In the genomic region with DNA sequence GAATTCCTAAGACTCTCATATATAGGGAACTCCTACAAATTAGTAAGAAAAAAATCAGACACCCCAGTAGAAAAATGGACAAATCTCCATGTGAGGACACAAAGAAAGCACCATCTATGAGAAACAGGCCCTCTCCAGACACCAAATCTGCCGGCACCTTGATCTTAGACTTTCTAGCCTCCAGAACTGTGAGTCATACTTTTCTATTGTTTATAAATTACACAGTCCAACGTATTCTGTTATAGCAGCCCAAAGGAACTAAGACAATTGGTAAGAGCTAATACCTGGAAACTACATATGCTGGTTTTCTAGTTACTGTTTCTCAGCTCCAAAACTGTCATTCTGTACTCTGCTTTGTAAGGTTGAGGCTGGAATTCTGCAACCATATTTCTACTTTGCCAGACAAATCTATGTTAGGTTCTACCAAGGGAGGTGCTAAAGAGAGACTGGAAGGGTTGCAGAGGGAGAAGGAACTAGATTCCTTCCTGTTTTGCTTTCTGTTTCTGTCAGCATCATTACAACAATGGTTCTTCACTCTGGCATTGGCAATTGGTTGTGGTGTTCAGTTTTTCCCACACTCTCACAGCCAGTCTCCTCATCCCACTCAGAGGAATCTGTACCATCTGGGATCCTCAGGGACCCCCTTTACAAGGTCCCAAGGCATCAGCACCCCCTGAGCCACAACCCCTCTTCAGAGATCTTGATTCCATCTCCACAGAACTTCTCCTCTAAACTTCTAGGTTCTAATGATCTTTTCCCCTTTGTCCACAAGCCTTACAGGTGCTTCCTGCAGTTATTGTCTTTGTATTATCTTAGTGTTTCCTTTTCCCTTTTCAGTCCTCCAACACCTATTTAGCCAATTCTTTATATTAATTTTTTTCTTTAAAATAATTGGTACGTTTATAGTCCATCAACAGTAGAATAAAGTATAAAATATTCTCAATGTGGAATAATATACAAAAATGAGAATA, we compare ENCODE assay signal across 11 cellular contexts. TPM values are rescaled to one million over a fixed set of nuclear protein-coding genes. Genes with fewer than 3 reads are reported as not detected.
DNase-seq lines count a peak whose midpoint lies in the region; ATAC-seq, FAIRE-seq and TF ChIP-seq lines count a peak whose summit lies in the region.
"Had no signal": no experiment of that assay in that cellular context is flagged by ENCODE, and none has a peak within 500 bp of the region (broad histone marks: within the 10 kb centered on the region; RNA-seq: fewer than 3 reads in every experiment).

No MANE protein-coding gene starts in this region.

- BruUV-seq in GM12878 (replicated peaks; lab: Mats Ljungman, UMichigan), result no TSS peak

- no peak overlapping the region for H3K4me3 ChIP-seq in GM12878
- no peak overlapping the region for H3K4me3 ChIP-seq in spleen
- H3K4me3 ChIP-seq: dorsolateral prefrontal cortex had no signal

- intact Hi-C loops in activated CD4-positive, alpha-beta T cell treated with anti-CD3 and anti-CD28 coated beads for 36 hours (cut with DNase I, micrococcal nuclease), result loop anchor here (5.0 to 10.0 kb wide), 3 partner anchors 38 to 825 kb away; a partner anchor contains a TSS
- intact Hi-C loops in GM12878 (cut with micrococcal nuclease; ENCODE audit: unreplicated experiment), result no loop called here
- intact Hi-C loops in spleen (cut with DNase I; ENCODE audit: low total_unique reads), result no loop called here

- ATAC-seq in activated CD4-positive, alpha-beta T cell treated with anti-CD3 and anti-CD28 coated beads for 36 hours, result peak; percentile 49
- ATAC-seq in HG03460 (IDR thresholded peaks at IDR 0.05; ENCODE audit: unreplicated experiment) (peak; percentile 72), GM12878 (peak; percentile 71)

- H3K27ac Mint-ChIP-seq in activated CD4-positive, alpha-beta T cell treated with anti-CD3 and anti-CD28 coated beads for 36 hours, result no peak overlapping the region

- no peak for DNase-seq in activated CD4-positive, alpha-beta T cell treated with anti-CD3 and anti-CD28 coated beads for 36 hours
- DNase-seq in activated CD4-positive, alpha-beta T cell treated with anti-CD3 and anti-CD28 coated beads, Interleukin-2, amount 50 U/mL, for 4 hours, result no peak
- DNase-seq in GM12878 (ENCODE audit: low read depth, low spot score) (peak; percentile 13), spleen (no peak), cerebellar nuclear complex (lab: John Stamatoyannopoulos, UW) (no peak), cerebellar cortex (ENCODE audit: low spot score) (no peak)
- no peak for DNase-seq in stimulated activated CD4-positive, alpha-beta T cell treated with anti-CD3 and anti-CD28 coated beads, Interleukin-2, amount 100 ng/mL, for 24 hours
- DNase-seq: dorsolateral prefrontal cortex, NCI-H2029 had no signal

- H3K27ac ChIP-seq in GM12878 (ENCODE audit: control insufficient read depth, insufficient read depth) (no peak overlapping the region), spleen (peak overlapping the region in 6 of 8 donors; percentile 11 to 56 (median 40))
- H3K27ac ChIP-seq: dorsolateral prefrontal cortex had no signal

- TF ChIP-seq POLR2A in GM12878 (IDR thresholded peaks at IDR 0.05; ENCODE audit: low read depth, low read length) (no peak), spleen (IDR thresholded peaks at IDR 0.05) (no peak)

- no peaks in the 10 kb centered on the region for H3K36me3 Mint-ChIP-seq in activated CD4-positive, alpha-beta T cell treated with anti-CD3 and anti-CD28 coated beads for 36 hours (ENCODE audit: low read depth)

- no peak overlapping the region for H3K4me3 Mint-ChIP-seq in activated CD4-positive, alpha-beta T cell treated with anti-CD3 and anti-CD28 coated beads for 36 hours

- RAD21 ChIA-PET in GM12878 (lab: Charles Lee; ENCODE audit: unreplicated experiment), result interaction anchor here (0.8 to 1.4 kb wide), 4 partner anchors 10 to 656 kb away, joined by 3 to 5 read pairs (median 4); no protein-coding TSS in a partner anchor

- no peak for TF ChIP-seq RAD21 in GM12878 (IDR thresholded peaks at IDR 0.05; ENCODE audit: insufficient read depth, low read depth, low read length)

- H3K27me3 ChIP-seq in GM12878 (replicated peaks in 1 of 2; ENCODE audit: control insufficient read depth in 2 of 2, insufficient read depth in 2 of 2, low read length in 1 of 2), result no peaks in the 10 kb centered on the region
- no peaks in the 10 kb centered on the region for H3K27me3 ChIP-seq in spleen (replicated peaks in 1 of 7)
- H3K27me3 ChIP-seq: dorsolateral prefrontal cortex had no signal

- H3K9ac ChIP-seq in GM12878 (ENCODE audit: control insufficient read depth, insufficient read depth, low read length), result no peak overlapping the region

- in situ Hi-C loops in GM12878 (cut with MboI), result loop anchor here (5.0 to 10.0 kb wide), 2 partner anchors 123 to 215 kb away; a partner anchor contains a TSS

- peak overlapping the region; percentile 90 for H2AFZ ChIP-seq in GM12878 (ENCODE audit: control insufficient read depth, low read depth, low read length)

- CTCF ChIA-PET in activated CD4-positive, alpha-beta T cell treated with anti-CD3 and anti-CD28 coated beads for 36 hours (lab: Charles Lee), result interaction anchor here (0.6 to 1.7 kb wide), 5 partner anchors 9 to 1524 kb away, joined by 3 to 6 read pairs (median 4); no protein-coding TSS in a partner anchor
- CTCF ChIA-PET in GM12878 (lab: Yijun Ruan, JAX), result interaction anchor here (0.8 to 2.2 kb wide), 5 partner anchors 10 to 414 kb away, joined by 4 to 10 read pairs (median 6); no protein-coding TSS in a partner anchor

- no peaks in the 10 kb centered on the region for H3K79me2 ChIP-seq in GM12878 (ENCODE audit: control insufficient read depth, insufficient read depth, low read length)

- no peaks in the 10 kb centered on the region for H3K27me3 Mint-ChIP-seq in activated CD4-positive, alpha-beta T cell treated with anti-CD3 and anti-CD28 coated beads for 36 hours

- TF ChIP-seq CTCF in GM12878 (IDR thresholded peaks at IDR 0.05 in 2 of 3, conservative IDR thresholded peaks at IDR 0.05 in 1 of 3; ENCODE audit: control insufficient read depth in 2 of 3, extremely low read depth in 1 of 3, insufficient read depth in 1 of 3, low read depth in 3 of 3, low read length in 3 of 3) (no peak), spleen (IDR thresholded peaks at IDR 0.05 in 8 of 11, conservative IDR thresholded peaks at IDR 0.05 in 3 of 11) (no peak)

- peak; percentile 62 for FAIRE-seq in GM12878 (lab: Jason Lieb, UNC)
- FAIRE-seq: A204.1 had no signal

- POLR2A ChIA-PET in activated CD4-positive, alpha-beta T cell treated with anti-CD3 and anti-CD28 coated beads for 36 hours (lab: Charles Lee), result no interaction called here
- POLR2A ChIA-PET in GM12878 (lab: Charles Lee), result interaction anchor here (0.6 kb wide), 1 partner anchor 505 kb away, joined by 3 read pairs; no protein-coding TSS in a partner anchor

- TF ChIP-seq EP300 in GM12878 (IDR thresholded peaks at IDR 0.05; ENCODE audit: borderline replicate concordance in 1 of 2, control insufficient read depth in 1 of 2, low read depth in 2 of 2, low read length in 2 of 2), result no peak

- no peaks in the 10 kb centered on the region for H4K20me1 ChIP-seq in GM12878 (ENCODE audit: control insufficient read depth, insufficient read depth)

- WGBS in GM12878 (ENCODE audit: insufficient coverage, insufficient replicate concordance, low lambda C conversion rate, missing lambda C conversion rate), result 50% methylated on average over 3 of the region's 3 CpGs
- 49 to 59% (median 52%) methylated on average over 3 of the region's 3 CpGs for WGBS in spleen, 5 donors

- no peaks in the 10 kb centered on the region for H3K9me3 ChIP-seq in GM12878 (replicated peaks; ENCODE audit: control insufficient read depth, insufficient read depth, low read length)
- H3K9me3 ChIP-seq in spleen, result no peaks in the 10 kb centered on the region

- peak overlapping the region; percentile 15; the same call in 1 of the 2 replicates for H3K4me2 ChIP-seq in GM12878 (ENCODE audit: control insufficient read depth, insufficient read depth)

- SMC1A ChIA-PET in GM12878 (lab: Charles Lee; ENCODE audit: uncharacterized antibody, unreplicated experiment), result interaction anchor here (0.5 to 1.6 kb wide), 4 partner anchors 10 to 215 kb away, joined by 3 to 5 read pairs (median 4); no protein-coding TSS in a partner anchor

- H3K36me3 ChIP-seq in GM12878 (ENCODE audit: control insufficient read depth in 2 of 2, insufficient read depth in 2 of 2, low read length in 1 of 2), result no peaks in the 10 kb centered on the region
- H3K36me3 ChIP-seq in spleen, result no peaks in the 10 kb centered on the region

- H3K4me1 ChIP-seq in GM12878 (ENCODE audit: control insufficient read depth, insufficient read depth, low read length) (no peaks in the 10 kb centered on the region), spleen (peaks cover 0 to 14% (median 12%) of the 10 kb centered on the region in 6 donors)

- H3K4me1 Mint-ChIP-seq in activated CD4-positive, alpha-beta T cell treated with anti-CD3 and anti-CD28 coated beads for 36 hours, result peaks cover 9% of the 10 kb centered on the region

- H3K9me3 Mint-ChIP-seq in activated CD4-positive, alpha-beta T cell treated with anti-CD3 and anti-CD28 coated beads for 36 hours (ENCODE audit: low read depth), result no peaks in the 10 kb centered on the region

TF ChIP-seq in GM12878, 131 proteins besides CTCF, POLR2A, EP300 and RAD21 (continues in another document):
- no peak for TF ChIP-seq NR2C2 (IDR thresholded peaks at IDR 0.05; ENCODE audit: borderline replicate concordance, control insufficient read depth, insufficient read length, low read depth)

RNA-seq across cellular contexts. Expression of a gene that starts 35.5 kb away (rescaled TPM):
- 1 to 10 TPM; 3.2 to 3.5 TPM for total RNA-seq in activated CD4-positive, alpha-beta T cell treated with anti-CD3 and anti-CD28 coated beads for 36 hours
- total RNA-seq in GM12878 (2013; cell fraction: nucleolus; rRNA removed), result 1.1 and 1.2 TPM in 2 replicates
- 2.0 and 2.3 TPM in 2 replicates for total RNA-seq in GM12878 (2014; rRNA removed)
- 2.7 and 2.8 TPM in 2 replicates for total RNA-seq in GM12878 (2014; rRNA removed; fragmentation: Illumina TruSeq; extraction: Trizol)
- total RNA-seq in GM12878 (2021), result 2.1 and 2.2 TPM in 2 replicates
- polyA plus RNA-seq in GM12878 (2011; ENCODE audit: low read depth), result 0.54 TPM
- 0.20 and 0.22 TPM in 2 replicates for polyA plus RNA-seq in GM12878 (2011; rRNA removed)
- polyA plus RNA-seq in GM12878 (2011; cell fraction: cytosol; rRNA removed), result 0.04 and 0.07 TPM in 2 replicates
- 0.09 and 0.10 TPM in 2 replicates for polyA plus RNA-seq in GM12878 (2011; cell fraction: nucleus; rRNA removed)
- polyA plus RNA-seq in GM12878 (2012), result 1.2 and 1.3 TPM in 2 replicates
- 3.2 and 4.5 TPM in 2 replicates for polyA plus RNA-seq in GM12878 (2014; fragmentation: Illumina TruSeq; extraction: Trizol)
- polyA plus RNA-seq in GM12878 (2014; fragmentation: Nextera tagmentation; extraction: Ambion mirVana), result 1 to 10 TPM in 1 of 2 experiments, under 1 TPM in 1; 0.82 to 1.4 TPM
- polyA plus RNA-seq in GM12878 (2014; rRNA removed), result 2.0 and 2.6 TPM in 2 replicates
- 1 to 10 TPM; 7.0 to 7.5 TPM for polyA plus RNA-seq in GM12878 (2016; fragmentation: Nextera tagmentation; extraction: Ambion mirVana)
- 0.26 and 0.29 TPM in 2 replicates for polyA minus RNA-seq in GM12878 (2011; rRNA and poly(A)+ RNA removed)
- polyA minus RNA-seq in GM12878 (2011; cell fraction: cytosol; rRNA and poly(A)+ RNA removed), result not detected in 2 replicates
- polyA minus RNA-seq in GM12878 (2011; cell fraction: nucleus; rRNA and poly(A)+ RNA removed), result 0.48 and 1.1 TPM in 2 replicates
- 1 to 10 TPM; 3.0 to 6.0 (median 4.1) TPM for total RNA-seq in spleen
- 1 to 10 TPM; 1.7 to 3.1 (median 1.7) TPM for polyA plus RNA-seq in spleen

Comparison
In these comparisons a context has a peak if more than half of its experiments do, and no peak if none do; other contexts are left out.
1. intact Hi-C loops: an anchor here in activated CD4-positive, alpha-beta T cell treated with anti-CD3 and anti-CD28 coated beads for 36 hours (5.0 to 10.0 kb wide); none called in GM12878 and spleen.